8 cellular contexts compared by ENCODE assay signal in genomic region chr16:57984443-57985203, GRCh38. TPM values are rescaled to one million over a fixed set of nuclear protein-coding genes. Genes with fewer than 3 reads are reported as not detected.
DNase-seq lines count a peak whose midpoint lies in the region; ATAC-seq and TF ChIP-seq lines count a peak whose summit lies in the region.

No MANE protein-coding gene starts in this region.

- peak; percentile 58 for ATAC-seq in GM21576 (IDR thresholded peaks at IDR 0.05; ENCODE audit: unreplicated experiment)

- H3K4me3 ChIP-seq in BJ (ENCODE audit: low read depth, low read length) (peak overlapping the region; percentile 70), fibroblast of pulmonary artery (replicated peaks; ENCODE audit: low read depth, low read length) (peak overlapping the region; percentile 54)

- DNase-seq in BJ (ENCODE audit: low read depth) (peak; percentile 44), NCI-H460 (ENCODE audit: extremely low read depth, low read depth) (peak; percentile 74), activated T-helper 1 cell treated with Interleukin-2 at 50 U/mL for 16 hours (ENCODE audit: low read depth) (peak; percentile 87), fibroblast of pulmonary artery (ENCODE audit: low read depth) (peak; percentile 76), UCSD-AML1 (lab: John Stamatoyannopoulos, UW; ENCODE audit: unreplicated experiment) (no peak)
- DNase-seq in stimulated activated naive CD4-positive, alpha-beta T cell (lab: John Stamatoyannopoulos, UW): peak; percentile 84 to 94 (median 91)

- H3K27me3 Mint-ChIP-seq in nephron (ENCODE audit: low read depth): peaks cover 56% of the 10 kb centered on the region

- CTCF ChIA-PET in BJ (lab: Yijun Ruan, JAX): interaction anchor here (1.1 to 1.7 kb wide), 2 partner anchors 78 to 85 kb away, joined by 3 to 5 read pairs; no protein-coding TSS in a partner anchor

- peak overlapping the region; percentile 86 to 89 (median 88) for H3K4me3 Mint-ChIP-seq in nephron

- peaks cover 2% of the 10 kb centered on the region; the same call in 1 of the 2 replicates for H3K27me3 ChIP-seq in BJ (ENCODE audit: control insufficient read depth, insufficient read depth, low read length)

- no peaks in the 10 kb centered on the region for H3K9me3 Mint-ChIP-seq in nephron

- no peaks in the 10 kb centered on the region for H3K4me1 Mint-ChIP-seq in nephron

- no peak overlapping the region for H3K27ac Mint-ChIP-seq in nephron

- no peaks in the 10 kb centered on the region for H3K36me3 ChIP-seq in BJ (ENCODE audit: control insufficient read depth, insufficient read depth, low read length)

- POLR2A ChIA-PET in BJ (lab: Charles Lee): interaction anchor here (0.6 kb wide), 1 partner anchor 26 kb away, joined by 7 read pairs; no protein-coding TSS in a partner anchor

- H3K36me3 Mint-ChIP-seq in nephron (ENCODE audit: low read depth): no peaks in the 10 kb centered on the region

- TF ChIP-seq CTCF in BJ (IDR thresholded peaks at IDR 0.05; ENCODE audit: insufficient read depth, low read depth, low read length) (no peak), fibroblast of pulmonary artery (IDR thresholded peaks at IDR 0.05; ENCODE audit: low read length, missing control alignments) (no peak), nephron (IDR thresholded peaks at IDR 0.05; ENCODE audit: unreplicated experiment in 3 of 3) (no peak)

RNA-seq across cellular contexts. Expression of gene CNGB1, which starts 13.7 kb away (rescaled TPM):
- polyA plus RNA-seq in BJ (2011; rRNA removed): not detected in 2 replicates
- not detected in 2 replicates for polyA minus RNA-seq in BJ (2011; rRNA and poly(A)+ RNA removed)
- total RNA-seq in NCI-H460 (2014; rRNA removed; shearing (Covaris generic)): not detected in 2 replicates
- polyA plus RNA-seq in NCI-H460 (2014; cell fraction: nucleus; rRNA removed): not detected in 2 replicates

RNA-seq across cellular contexts. Expression of gene ZNF319, which starts 15.8 kb away (rescaled TPM):
- 4.9 and 5.8 TPM in 2 replicates for polyA plus RNA-seq in BJ (2011; rRNA removed)
- 4.7 and 5.1 TPM in 2 replicates for polyA minus RNA-seq in BJ (2011; rRNA and poly(A)+ RNA removed)
- 5.9 and 7.6 TPM in 2 replicates for total RNA-seq in NCI-H460 (2014; rRNA removed; shearing (Covaris generic))
- polyA plus RNA-seq in NCI-H460 (2014; cell fraction: nucleus; rRNA removed): 6.2 and 6.7 TPM in 2 replicates

RNA-seq across cellular contexts. Expression of gene USB1, which starts 16.6 kb away (rescaled TPM):
- polyA plus RNA-seq in BJ (2011; rRNA removed): 48.7 and 86.2 TPM in 2 replicates
- polyA minus RNA-seq in BJ (2011; rRNA and poly(A)+ RNA removed): 45.0 and 49.4 TPM in 2 replicates
- 14.2 and 17.5 TPM in 2 replicates for total RNA-seq in NCI-H460 (2014; rRNA removed; shearing (Covaris generic))
- polyA plus RNA-seq in NCI-H460 (2014; cell fraction: nucleus; rRNA removed): 32.8 and 51.6 TPM in 2 replicates

RNA-seq across cellular contexts. Expression of gene MMP15, which starts 40.9 kb away (rescaled TPM):
- polyA plus RNA-seq in BJ (2011; rRNA removed): 0.71 and 1.1 TPM in 2 replicates
- 0.67 and 2.0 TPM in 2 replicates for polyA minus RNA-seq in BJ (2011; rRNA and poly(A)+ RNA removed)
- total RNA-seq in NCI-H460 (2014; rRNA removed; shearing (Covaris generic)): 4.0 and 4.8 TPM in 2 replicates
- polyA plus RNA-seq in NCI-H460 (2014; cell fraction: nucleus; rRNA removed): 11.8 and 11.9 TPM in 2 replicates
